Comparison of ENCODE assay signal across 15 cellular contexts in genomic region chr6:150273457-150274309, GRCh38.
DNase-seq lines count a peak whose midpoint lies in the region; ATAC-seq and TF ChIP-seq lines count a peak whose summit lies in the region.
"Had no signal": no experiment of that assay in that cellular context is flagged by ENCODE, and none has a peak within 500 bp of the region (broad histone marks: within the 10 kb centered on the region; RNA-seq: fewer than 3 reads in every experiment).

No MANE protein-coding gene starts in this region.

- H3K4me1 ChIP-seq in cardiac muscle cell (ENCODE audit: low read depth) (peaks cover 11% of the 10 kb centered on the region), suprapubic skin (peaks cover 68% of the 10 kb centered on the region), right lobe of liver (no peaks in the 10 kb centered on the region)
- H3K4me1 ChIP-seq: left ventricle myocardium inferior, vagina had no signal

- H3K27me3 ChIP-seq in cardiac muscle cell (no peaks in the 10 kb centered on the region), suprapubic skin (no peaks in the 10 kb centered on the region), right lobe of liver (no peaks in the 10 kb centered on the region)
- H3K27me3 ChIP-seq: neutrophil, vagina had no signal

- no peak for TF ChIP-seq EP300 in suprapubic skin (IDR thresholded peaks at IDR 0.05)

- H3K4me3 ChIP-seq in cardiac muscle cell (no peak overlapping the region), suprapubic skin (no peak overlapping the region), right lobe of liver (no peak overlapping the region)
- H3K4me3 ChIP-seq: left ventricle myocardium inferior, vagina had no signal

- H3K9me3 ChIP-seq in cardiac muscle cell (ENCODE audit: low read depth), result no peaks in the 10 kb centered on the region
- H3K9me3 ChIP-seq in suprapubic skin, result no peaks in the 10 kb centered on the region
- H3K9me3 ChIP-seq in right lobe of liver, result no peaks in the 10 kb centered on the region
- H3K9me3 ChIP-seq: left ventricle myocardium inferior, neutrophil, vagina had no signal

- no peak overlapping the region for H3K4me3 Mint-ChIP-seq in effector memory CD8-positive, alpha-beta T cell

- H3K36me3 ChIP-seq in cardiac muscle cell (no peaks in the 10 kb centered on the region), suprapubic skin (no peaks in the 10 kb centered on the region), right lobe of liver (no peaks in the 10 kb centered on the region)
- H3K36me3 ChIP-seq: left ventricle myocardium inferior, neutrophil, vagina had no signal

- peaks cover 6% of the 10 kb centered on the region for H3K36me3 Mint-ChIP-seq in effector memory CD8-positive, alpha-beta T cell (ENCODE audit: insufficient read depth)

- no peak overlapping the region for H3K27ac Mint-ChIP-seq in effector memory CD8-positive, alpha-beta T cell

- no peak for ATAC-seq in Right ventricle myocardium superior (ENCODE audit: poor library complexity)
- ATAC-seq in effector memory CD8-positive, alpha-beta T cell (replicated peaks), result peak; percentile 31
- ATAC-seq in right lobe of liver, result no peak

- peaks cover 6 to 10% of the 10 kb centered on the region in 2 donors for H3K4me1 Mint-ChIP-seq in effector memory CD8-positive, alpha-beta T cell (ENCODE audit: low read depth in 2 of 2)

- H3K9me3 Mint-ChIP-seq in effector memory CD8-positive, alpha-beta T cell, result no peaks in the 10 kb centered on the region

- H3K27ac ChIP-seq in cardiac muscle cell, result peak overlapping the region; percentile 37
- H3K27ac ChIP-seq in suprapubic skin, result peak overlapping the region; percentile 78
- H3K27ac ChIP-seq in right lobe of liver, result no peak overlapping the region
- H3K27ac ChIP-seq: left ventricle myocardium inferior, neutrophil, vagina had no signal

- peaks cover 17 to 58% of the 10 kb centered on the region in 2 donors for H3K27me3 Mint-ChIP-seq in effector memory CD8-positive, alpha-beta T cell

- TF ChIP-seq CTCF in cardiac muscle cell (IDR thresholded peaks at IDR 0.05; ENCODE audit: low read depth, low read length) (no peak), suprapubic skin (IDR thresholded peaks at IDR 0.05) (no peak), right lobe of liver (IDR thresholded peaks at IDR 0.05) (no peak)

- intact Hi-C loops in Right ventricle myocardium superior (cut with DNase I), result no loop called here
- intact Hi-C loops in right lobe of liver (cut with DNase I), result no loop called here

- TF ChIP-seq POLR2A in suprapubic skin (IDR thresholded peaks at IDR 0.05) (no peak), right lobe of liver (IDR thresholded peaks at IDR 0.05) (no peak)

- WGBS in suprapubic skin, result 87% methylated on average over 15 of the region's 15 CpGs
- WGBS in right lobe of liver (ENCODE audit: insufficient coverage, low coverage, low lambda C conversion rate, missing lambda C conversion rate), result 68% methylated on average over 13 of the region's 15 CpGs

- DNase-seq in cardiac muscle cell (ENCODE audit: low read depth in 1 of 2, low spot score in 1 of 2) (no peak), Right ventricle myocardium superior (no peak), NCI-H146 (lab: John Stamatoyannopoulos, UW) (peak; percentile 75), suprapubic skin (ENCODE audit: low spot score in 2 of 2) (no peak), right lobe of liver (no peak), UCSD-AML1 (lab: John Stamatoyannopoulos, UW; ENCODE audit: unreplicated experiment) (no peak)
- DNase-seq in effector memory CD8-positive, alpha-beta T cell, result no peak
- DNase-seq in stimulated activated CD4-positive, alpha-beta T cell treated with anti-CD3 and anti-CD28 coated beads, Interleukin-2, amount 100 ng/mL, for 48 hours, result no peak
- DNase-seq: DMS153; effector CD8-positive, alpha-beta T cell; left ventricle myocardium inferior; NCI-H1930; T-helper 9 cell had no signal

Comparison
In these comparisons a context has a peak if more than half of its experiments do, and no peak if none do; other contexts are left out.
1. H3K27ac ChIP-seq: peak in cardiac muscle cell (single experiment) and suprapubic skin (single experiment); none in right lobe of liver (0 of 3).